13 cellular contexts compared by ENCODE assay signal in the genomic region with DNA sequence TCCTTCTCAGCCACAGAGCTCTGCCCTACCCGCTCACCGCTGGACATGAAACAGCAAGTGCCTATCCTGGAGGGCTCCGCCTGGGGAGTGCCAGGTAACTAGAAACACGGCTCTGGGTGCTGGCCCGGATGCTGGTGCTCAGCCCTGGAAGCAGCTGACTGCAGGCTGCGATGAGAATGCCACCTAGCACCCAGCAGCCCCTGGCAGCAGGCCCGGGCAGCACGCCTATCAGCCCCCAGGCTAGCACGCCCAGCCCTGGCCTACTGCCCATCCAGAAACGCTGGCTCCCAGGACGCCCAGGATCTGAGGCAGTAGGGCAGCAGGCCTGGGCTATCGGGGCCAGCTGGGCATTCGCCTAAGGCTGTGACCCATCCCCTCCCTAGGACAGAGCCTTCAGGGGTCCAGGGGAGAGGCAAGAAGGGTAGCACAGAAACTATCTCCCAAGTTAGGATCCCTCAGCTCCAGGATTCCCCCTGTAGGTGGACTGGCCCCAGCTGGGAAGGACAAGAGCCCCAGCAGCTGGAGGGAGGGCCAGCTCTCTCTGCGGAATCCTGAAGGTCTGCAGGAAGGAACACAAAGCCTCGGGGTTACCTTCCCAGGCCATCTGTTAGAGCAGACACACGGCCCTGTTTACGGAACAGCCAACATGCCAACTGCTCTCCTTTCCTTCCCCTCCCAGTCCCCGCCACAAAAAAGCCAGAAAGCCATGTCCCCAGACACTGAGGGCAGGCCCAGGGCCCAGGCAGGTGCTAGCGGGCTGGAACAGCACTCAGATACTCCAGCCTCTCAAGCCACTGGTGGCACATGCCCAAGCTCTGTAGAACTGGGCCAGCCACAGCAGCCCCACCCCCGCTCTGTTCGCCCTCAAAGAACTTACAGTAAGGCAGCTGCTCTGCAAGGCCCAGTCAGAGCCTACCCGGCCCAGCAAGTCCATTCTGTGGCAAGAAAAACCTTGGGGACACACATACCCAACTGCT. TPM values are rescaled to one million over a fixed set of nuclear protein-coding genes. Genes with fewer than 3 reads are reported as not detected.
"Had no signal": no experiment of that assay in that cellular context is flagged by ENCODE, and none has a peak within 500 bp of the region (broad histone marks: within the 10 kb centered on the region; RNA-seq: fewer than 3 reads in every experiment).

No MANE protein-coding gene starts in this region.

RNA-seq across cellular contexts. Expression of a gene that starts 27.0 kb away (rescaled TPM):
- polyA plus RNA-seq: fibroblast of lung had no signal

RNA-seq across cellular contexts. Expression of a gene that starts 36.6 kb away (rescaled TPM):
- total RNA-seq: activated CD8-positive, alpha-beta T cell treated with anti-CD3 and anti-CD28 coated beads for 36 hours; activated T-cell treated with anti-CD3 and anti-CD28 coated beads, Interleukin-2, amount 50 U/mL, for 4 hours; activated T-helper 17 cell treated with anti-CD3 and anti-CD28 coated beads, Interleukin-2, amount 50 U/mL, for 72 hours; astrocyte; fibroblast of lung; fibroblast of villous mesenchyme; glomerular endothelial cell; mammary epithelial cell; ovary; spleen; temporal lobe; tibial nerve had no signal
- polyA plus RNA-seq: fibroblast of lung, mammary epithelial cell, neural cell, ovary, spleen had no signal
